ENCODE assay signal across 14 cellular contexts in genomic region chr16:19926449-19927390, GRCh38. TPM values are rescaled to one million over a fixed set of nuclear protein-coding genes. Genes with fewer than 3 reads are reported as not detected.
DNase-seq lines count a peak whose midpoint lies in the region; ATAC-seq, FAIRE-seq and TF ChIP-seq lines count a peak whose summit lies in the region.
"Had no signal": no experiment of that assay in that cellular context is flagged by ENCODE, and none has a peak within 500 bp of the region (broad histone marks: within the 10 kb centered on the region; RNA-seq: fewer than 3 reads in every experiment).

No MANE protein-coding gene starts in this region.

- no peak overlapping the region for H3K27ac Mint-ChIP-seq in CD8-positive, alpha-beta memory T cell
- H3K27ac Mint-ChIP-seq in chondrocyte (ENCODE audit: unreplicated experiment): no peak overlapping the region

- intact Hi-C loops in PC-3 (cut with micrococcal nuclease): no loop called here
- intact Hi-C loops in endothelial cell of umbilical vein (cut with micrococcal nuclease): no loop called here
- intact Hi-C loops in dorsolateral prefrontal cortex (cut with DNase I): no loop called here

- no peak overlapping the region for H3K4me3 ChIP-seq in PC-3 (ENCODE audit: low read length)
- H3K4me3 ChIP-seq in endothelial cell of umbilical vein (replicated peaks in 1 of 3; ENCODE audit: insufficient read depth in 1 of 3, low read depth in 1 of 3, low read length in 3 of 3): no peak overlapping the region
- no peak overlapping the region for H3K4me3 ChIP-seq in CD8-positive, alpha-beta memory T cell (ENCODE audit: low read length)
- H3K4me3 ChIP-seq in dorsolateral prefrontal cortex: no peak overlapping the region
- H3K4me3 ChIP-seq: adrenal gland, GM12878 had no signal

- POLR2A ChIA-PET in PC-3 (lab: Charles Lee; ENCODE audit: unreplicated experiment) (no interaction called here), endothelial cell of umbilical vein (lab: Charles Lee) (no interaction called here)
- POLR2A ChIA-PET in CD8-positive, alpha-beta memory T cell (lab: Charles Lee): no interaction called here

- H3K79me2 ChIP-seq in PC-3 (ENCODE audit: low read length): no peaks in the 10 kb centered on the region
- no peaks in the 10 kb centered on the region for H3K79me2 ChIP-seq in endothelial cell of umbilical vein (ENCODE audit: control insufficient read depth, insufficient read depth, low read length)

- peaks cover 5 to 15% of the 10 kb centered on the region in 2 donors for H3K27me3 Mint-ChIP-seq in CD8-positive, alpha-beta memory T cell
- peaks cover 3% of the 10 kb centered on the region for H3K27me3 Mint-ChIP-seq in chondrocyte (ENCODE audit: low read depth)

- H3K4me1 ChIP-seq in PC-3 (ENCODE audit: insufficient read depth, low read length): no peaks in the 10 kb centered on the region
- no peaks in the 10 kb centered on the region for H3K4me1 ChIP-seq in endothelial cell of umbilical vein (ENCODE audit: control insufficient read depth, extremely low read depth, insufficient read depth, low read length)
- H3K4me1 ChIP-seq in CD8-positive, alpha-beta memory T cell (ENCODE audit: insufficient read depth, low read length): no peaks in the 10 kb centered on the region
- H3K4me1 ChIP-seq: adrenal gland had no signal

- no peak overlapping the region for H2AFZ ChIP-seq in PC-3 (ENCODE audit: low read length)
- no peak overlapping the region for H2AFZ ChIP-seq in endothelial cell of umbilical vein (ENCODE audit: low read depth, low read length)

- no peaks in the 10 kb centered on the region for H3K4me1 Mint-ChIP-seq in CD8-positive, alpha-beta memory T cell
- peaks cover 9% of the 10 kb centered on the region for H3K4me1 Mint-ChIP-seq in chondrocyte (ENCODE audit: low read depth)

- no peak overlapping the region for H3K27ac ChIP-seq in PC-3 (ENCODE audit: low read length)
- H3K27ac ChIP-seq in endothelial cell of umbilical vein (ENCODE audit: insufficient read depth, low read depth, low read length): no peak overlapping the region
- H3K27ac ChIP-seq in CD8-positive, alpha-beta memory T cell (ENCODE audit: low read depth, low read length): no peak overlapping the region
- no peak overlapping the region for H3K27ac ChIP-seq in dorsolateral prefrontal cortex
- H3K27ac ChIP-seq: adrenal gland, WERI-Rb-1 had no signal

- no peaks in the 10 kb centered on the region for H3K9me1 ChIP-seq in endothelial cell of umbilical vein (replicated peaks; ENCODE audit: control insufficient read depth, extremely low read depth, insufficient read depth, low read length)

- H3K9ac ChIP-seq in PC-3 (ENCODE audit: low read length): no peak overlapping the region
- no peak overlapping the region for H3K9ac ChIP-seq in endothelial cell of umbilical vein (replicated peaks; ENCODE audit: extremely low read depth, insufficient read depth, low read length)

- H3K9me3 Mint-ChIP-seq in CD8-positive, alpha-beta memory T cell: no peaks in the 10 kb centered on the region
- peaks cover 5% of the 10 kb centered on the region for H3K9me3 Mint-ChIP-seq in chondrocyte (ENCODE audit: low read depth)

- CTCF ChIA-PET in PC-3 (lab: Charles Lee) (no interaction called here), endothelial cell of umbilical vein (lab: Charles Lee) (interaction anchor here (1.1 kb wide), 1 partner anchor 27 kb away, joined by 3 read pairs; no protein-coding TSS in a partner anchor)
- CTCF ChIA-PET in CD8-positive, alpha-beta memory T cell (lab: Charles Lee): no interaction called here

- TF ChIP-seq CTCF in PC-3 (conservative IDR thresholded peaks at IDR 0.05; ENCODE audit: low read depth, low read length): no peak
- TF ChIP-seq CTCF in endothelial cell of umbilical vein (IDR thresholded peaks at IDR 0.05; ENCODE audit: extremely low read depth in 1 of 2, insufficient read depth in 1 of 2, low read depth in 1 of 2, low read length in 2 of 2): no peak
- no peak for TF ChIP-seq CTCF in dorsolateral prefrontal cortex (IDR thresholded peaks at IDR 0.05 in 54 of 56, conservative IDR thresholded peaks at IDR 0.05 in 2 of 56; ENCODE audit: low read depth in 1 of 56, partially characterized antibody in 56 of 56)
- TF ChIP-seq CTCF in chondrocyte (IDR thresholded peaks at IDR 0.05): no peak

- no peaks in the 10 kb centered on the region for H3F3A ChIP-seq in PC-3 (ENCODE audit: low read length, unreplicated experiment)

- no peak for FAIRE-seq in endothelial cell of umbilical vein (lab: Jason Lieb, UNC)
- FAIRE-seq: D721Med, GM12878 had no signal

- H3K36me3 ChIP-seq in PC-3 (ENCODE audit: low read depth, low read length) (no peaks in the 10 kb centered on the region), endothelial cell of umbilical vein (ENCODE audit: control insufficient read depth in 2 of 2, extremely low read depth in 1 of 2, insufficient read depth in 2 of 2, low read length in 2 of 2) (no peaks in the 10 kb centered on the region)
- no peaks in the 10 kb centered on the region for H3K36me3 ChIP-seq in CD8-positive, alpha-beta memory T cell (ENCODE audit: insufficient read depth, low read length)
- H3K36me3 ChIP-seq: adrenal gland, WERI-Rb-1 had no signal

- H3K4me2 ChIP-seq in PC-3 (ENCODE audit: low read length) (no peak overlapping the region), endothelial cell of umbilical vein (ENCODE audit: insufficient read depth, low read length) (no peak overlapping the region)

- H3K36me3 Mint-ChIP-seq in CD8-positive, alpha-beta memory T cell: no peaks in the 10 kb centered on the region
- H3K36me3 Mint-ChIP-seq in chondrocyte (ENCODE audit: low read depth): peaks cover 3% of the 10 kb centered on the region

- dilution Hi-C loops in endothelial cell of umbilical vein (cut with MboI; ENCODE audit: extremely low pct_ligation_motif_present, low sequenced_read_pairs): no loop called here

- H3K27me3 ChIP-seq in PC-3 (ENCODE audit: low read length) (peaks cover 16% of the 10 kb centered on the region), endothelial cell of umbilical vein (ENCODE audit: control insufficient read depth in 2 of 2, insufficient read depth in 2 of 2, low read length in 2 of 2) (no peaks in the 10 kb centered on the region), dorsolateral prefrontal cortex (peaks cover 0 to 13% (median 0%) of the 10 kb centered on the region in 45 donors)
- no peaks in the 10 kb centered on the region for H3K27me3 ChIP-seq in CD8-positive, alpha-beta memory T cell (ENCODE audit: insufficient read depth, low read length, poor library complexity, severe bottlenecking)
- H3K27me3 ChIP-seq: adrenal gland had no signal

- BruUV-seq in PC-3 (replicated peaks; lab: Mats Ljungman, UMichigan) (no TSS peak), endothelial cell of umbilical vein (replicated peaks; lab: Mats Ljungman, UMichigan) (no TSS peak)

- DNase-seq in EH (ENCODE audit: low read depth) (peak; percentile 61), PC-3 (peak; percentile 29), endothelial cell of umbilical vein (ENCODE audit: low read depth, low spot score) (peak; percentile 48), non-pigmented ciliary epithelial cell (ENCODE audit: low read depth) (peak; percentile 66), dorsolateral prefrontal cortex (no peak), chondrocyte (ENCODE audit: low spot score) (no peak)
- no peak for DNase-seq in CD8-positive, alpha-beta memory T cell
- DNase-seq: activated T-cell treated with anti-CD3 and anti-CD28 coated beads for 4 hours, WERI-Rb-1 had no signal

- H3K9me3 ChIP-seq in PC-3 (ENCODE audit: low read length) (no peaks in the 10 kb centered on the region), endothelial cell of umbilical vein (replicated peaks; ENCODE audit: control insufficient read depth, insufficient read depth, low read length) (no peaks in the 10 kb centered on the region)
- H3K9me3 ChIP-seq in CD8-positive, alpha-beta memory T cell (ENCODE audit: low read length): no peaks in the 10 kb centered on the region
- H3K9me3 ChIP-seq: adrenal gland had no signal

- H4K20me1 ChIP-seq in PC-3 (ENCODE audit: low read length): no peaks in the 10 kb centered on the region
- H4K20me1 ChIP-seq in endothelial cell of umbilical vein (replicated peaks; ENCODE audit: control insufficient read depth, extremely low read depth, insufficient read depth, low read length): no peaks in the 10 kb centered on the region

- ATAC-seq in PC-3: no peak
- ATAC-seq in HG03469 (IDR thresholded peaks at IDR 0.05; ENCODE audit: unreplicated experiment): no peak
- ATAC-seq: GM12878, sciatic nerve had no signal

- no peak overlapping the region for H3K4me3 Mint-ChIP-seq in CD8-positive, alpha-beta memory T cell
- H3K4me3 Mint-ChIP-seq in chondrocyte (ENCODE audit: unreplicated experiment): no peak overlapping the region

- no peaks in the 10 kb centered on the region for H3K9me2 ChIP-seq in PC-3 (replicated peaks; ENCODE audit: low read length)

- TF ChIP-seq POLR2A in endothelial cell of umbilical vein (IDR thresholded peaks at IDR 0.05; ENCODE audit: low read depth, low read length): no peak

TF ChIP-seq in endothelial cell of umbilical vein, 7 proteins besides CTCF, POLR2A, EP300 and RAD21:
- no peak for TF ChIP-seq MYC (IDR thresholded peaks at IDR 0.05; ENCODE audit: low read depth, low read length)
- TF ChIP-seq FOS (IDR thresholded peaks at IDR 0.05; ENCODE audit: borderline replicate concordance, insufficient read depth, low read length): no peak
- TF ChIP-seq POLR2AphosphoS5 (IDR thresholded peaks at IDR 0.05; ENCODE audit: insufficient read depth, low read depth, low read length): no peak

RNA-seq across cellular contexts. Expression of gene GPRC5B, which starts 42.1 kb away (rescaled TPM):
- total RNA-seq in PC-3 (2014; rRNA removed): 5.5 and 12.4 TPM in 2 replicates
- 24.3 and 42.3 TPM in 2 replicates for total RNA-seq in endothelial cell of umbilical vein
- 42.3 and 51.9 TPM in 2 replicates for polyA plus RNA-seq in endothelial cell of umbilical vein
- polyA plus RNA-seq in endothelial cell of umbilical vein (2011; cell fraction: cytosol; rRNA removed): 21.9 and 23.3 TPM in 2 replicates
- polyA plus RNA-seq in endothelial cell of umbilical vein (2011; cell fraction: nucleus; rRNA removed): 19.3 and 20.5 TPM in 2 replicates
- 14.4 and 16.3 TPM in 2 replicates for polyA plus RNA-seq in endothelial cell of umbilical vein (2012)
- polyA minus RNA-seq in endothelial cell of umbilical vein: 32.0 and 37.2 TPM in 2 replicates
- polyA minus RNA-seq in endothelial cell of umbilical vein (2011; cell fraction: cytosol; rRNA and poly(A)+ RNA removed): 0.31 TPM
- 16.2 and 16.7 TPM in 2 replicates for polyA minus RNA-seq in endothelial cell of umbilical vein (2011; cell fraction: nucleus; rRNA and poly(A)+ RNA removed)
- total RNA-seq in CD8-positive, alpha-beta memory T cell: under 1 TPM in 1 of 2 experiments, not detected in 1; 0.11 TPM
- polyA plus RNA-seq in CD8-positive, alpha-beta memory T cell: 0.29 TPM
- total RNA-seq in dorsolateral prefrontal cortex: 1,000 to 10,000 TPM in 1 of 120 experiments, 100 to 1,000 TPM in 119; 255 to 1,354 (median 496) TPM
- total RNA-seq in chondrocyte: 1.9 to 2.2 TPM (median 2.1 TPM) in 3 replicates

Comparison
In these comparisons a context has a peak if more than half of its experiments do, and no peak if none do; other contexts are left out.
1. DNase-seq: peak in EH (single experiment), PC-3 (single experiment), endothelial cell of umbilical vein (single experiment) and non-pigmented ciliary epithelial cell (single experiment); none in CD8-positive, alpha-beta memory T cell (0 of 5), dorsolateral prefrontal cortex (0 of 10) and chondrocyte (single experiment).